ENCODE assay signal across 8 cellular contexts in the genomic region with DNA sequence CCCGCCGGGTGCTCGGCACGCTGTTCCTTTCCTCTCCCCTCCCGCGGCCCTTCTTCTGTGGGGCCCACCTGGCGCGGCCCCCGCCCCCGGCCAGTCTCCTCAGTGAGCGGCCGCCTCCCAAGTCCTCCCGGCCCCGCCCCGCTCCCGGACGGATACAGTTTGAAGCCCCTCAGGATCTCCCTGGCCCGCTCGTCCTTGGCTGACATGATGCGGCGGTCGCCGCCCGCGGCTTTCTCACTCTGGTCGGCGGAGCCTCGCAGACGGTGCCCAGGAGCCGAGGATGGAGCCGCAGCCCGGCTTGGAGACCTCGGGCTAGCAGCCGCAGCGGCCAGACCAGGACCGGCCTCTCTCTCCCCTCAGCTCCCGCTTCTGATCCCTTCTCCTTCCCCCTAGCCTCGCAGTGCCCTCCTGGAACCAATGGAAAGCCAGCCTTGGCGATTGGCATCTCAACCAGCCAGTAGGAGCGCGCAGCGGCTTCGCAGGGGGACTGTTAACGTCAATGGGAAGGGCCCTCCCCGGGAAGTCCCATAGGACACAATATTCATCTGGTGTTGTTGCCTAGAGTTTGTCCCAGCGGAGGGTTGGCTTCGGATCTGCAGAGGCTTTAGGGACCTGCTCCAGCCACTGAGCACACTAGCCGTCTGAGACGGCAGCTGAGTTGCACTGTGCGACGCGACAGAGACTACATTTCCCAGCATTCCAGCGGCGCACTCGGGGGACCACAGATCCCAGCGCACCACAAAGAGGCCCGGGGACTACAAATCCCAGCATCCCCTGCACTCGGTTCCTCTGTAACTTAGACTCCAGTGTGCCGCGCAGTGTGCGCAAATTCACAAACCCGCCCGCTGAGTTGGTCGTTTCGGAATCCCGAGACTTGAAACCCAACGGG. TPM values are rescaled to one million over a fixed set of nuclear protein-coding genes. Genes with fewer than 3 reads are reported as not detected.
DNase-seq lines count a peak whose midpoint lies in the region; ATAC-seq and TF ChIP-seq lines count a peak whose summit lies in the region.

PDE6D (minus strand) TSS at position 374 of the 889 bp plus-strand sequence; CDS start at position 206, 168 bp downstream.

- H3K27ac ChIP-seq in SK-N-SH (ENCODE audit: low read depth in 2 of 2, low read length in 1 of 2): peak within 1 kb of the TSS; percentile 64 to 89
- H3K27ac ChIP-seq in gastroesophageal sphincter: peak within 1 kb of the TSS; percentile 62 to 92 (median 90)
- H3K27ac ChIP-seq in neutrophil: peak within 1 kb of the TSS; percentile 73
- H3K27ac ChIP-seq in substantia nigra (ENCODE audit: low read depth, low read length, poor library complexity, severe bottlenecking): peak within 1 kb of the TSS; percentile 87

- peak within 1 kb of the TSS; percentile 84 for H3K4me2 ChIP-seq in SK-N-SH

- peaks cover 35% of the 10 kb centered on the region; the same call in 1 of the 2 replicates for H3K79me2 ChIP-seq in SK-N-SH (ENCODE audit: insufficient read depth)

- POLR2A ChIA-PET in SK-N-SH (lab: Yijun Ruan, JAX): no interaction called here

- peak; percentile 77 to 78 for TF ChIP-seq POLR2A in gastroesophageal sphincter (IDR thresholded peaks at IDR 0.05)

- no peaks in the 10 kb centered on the region for H3K9me2 ChIP-seq in SK-N-SH

- peak within 1 kb of the TSS; percentile 95 for H2AFZ ChIP-seq in SK-N-SH (ENCODE audit: low read depth)

- TF ChIP-seq EP300 in SK-N-SH (IDR thresholded peaks at IDR 0.05; ENCODE audit: borderline replicate concordance in 1 of 2, low read depth in 1 of 2, low read length in 1 of 2) (no peak), gastroesophageal sphincter (IDR thresholded peaks at IDR 0.05) (no peak)

- no peaks in the 10 kb centered on the region for H3F3A ChIP-seq in SK-N-SH (replicated peaks; ENCODE audit: insufficient read depth)

- no peaks in the 10 kb centered on the region for H3K36me3 ChIP-seq in SK-N-SH (replicated peaks in 1 of 2; ENCODE audit: control insufficient read depth in 1 of 2, insufficient read depth in 2 of 2, low read length in 1 of 2)
- no peaks in the 10 kb centered on the region for H3K36me3 ChIP-seq in gastroesophageal sphincter
- no peaks in the 10 kb centered on the region for H3K36me3 ChIP-seq in neutrophil

- H3K27me3 ChIP-seq in SK-N-SH (ENCODE audit: insufficient read depth) (no peaks in the 10 kb centered on the region), gastroesophageal sphincter (no peaks in the 10 kb centered on the region), neutrophil (peaks cover 18% of the 10 kb centered on the region)

- ATAC-seq in HG02571 (IDR thresholded peaks at IDR 0.05; ENCODE audit: unreplicated experiment) (peak; percentile 86), gastroesophageal sphincter (peak; percentile 99)

- H3K4me3 ChIP-seq in SK-N-SH (ENCODE audit: low read depth in 2 of 2, low read length in 1 of 2): peak within 1 kb of the TSS; percentile 86 to 87
- H3K4me3 ChIP-seq in gastroesophageal sphincter: peak within 1 kb of the TSS; percentile 91 to 92
- peak within 1 kb of the TSS; percentile 91 to 100 for H3K4me3 ChIP-seq in neutrophil (ENCODE audit: low read depth in 1 of 2, low read length in 1 of 2)

- no peak for TF ChIP-seq RAD21 in SK-N-SH (IDR thresholded peaks at IDR 0.05; ENCODE audit: low read length)

- no peaks in the 10 kb centered on the region for H4K20me1 ChIP-seq in SK-N-SH (ENCODE audit: insufficient read depth)

- H3K9ac ChIP-seq in SK-N-SH: peak within 1 kb of the TSS; percentile 67

- TF ChIP-seq CTCF in SK-N-SH (IDR thresholded peaks at IDR 0.05) (no peak), gastroesophageal sphincter (IDR thresholded peaks at IDR 0.05) (no peak), neutrophil (IDR thresholded peaks at IDR 0.05) (peak; percentile 22)

- H3K4me1 ChIP-seq in SK-N-SH (ENCODE audit: control insufficient read depth in 1 of 2, insufficient read depth in 2 of 2, low read depth in 1 of 2, low read length in 1 of 2) (peaks cover 8 to 16% of the 10 kb centered on the region in 2 experiments; a peak in 2 of 4 replicates), gastroesophageal sphincter (peaks cover 0 to 61% (median 21%) of the 10 kb centered on the region in 3 donors), neutrophil (ENCODE audit: control insufficient read depth in 1 of 2, insufficient read depth in 1 of 2, low read depth in 1 of 2, low read length in 1 of 2) (peaks cover 25 to 30% of the 10 kb centered on the region in 2 experiments)

- H3K9me3 ChIP-seq in SK-N-SH (no peaks in the 10 kb centered on the region), gastroesophageal sphincter (no peaks in the 10 kb centered on the region), neutrophil (no peaks in the 10 kb centered on the region)

- CTCF ChIA-PET in SK-N-SH (lab: Yijun Ruan, JAX): interaction anchor here (0.9 to 1.4 kb wide), 4 partner anchors 13 to 69 kb away, joined by 3 to 6 read pairs (median 4); no protein-coding TSS in a partner anchor

- DNase-seq in GM04504 (ENCODE audit: low read depth) (peak; percentile 99), NCI-H1048 (lab: John Stamatoyannopoulos, UW) (peak; percentile 73), SK-N-SH (peak; percentile 99), substantia nigra (lab: John Stamatoyannopoulos, UW) (peak; percentile 89 to 100 (median 97))
- peak; percentile 97 for DNase-seq in activated naive CD4-positive, alpha-beta T cell treated with anti-CD3 and anti-CD28 coated beads, Interleukin-2, amount 50 U/mL, for 16 hours

- WGBS in SK-N-SH (ENCODE audit: low lambda C conversion rate): 1% methylated on average over 32 of the region's 67 CpGs
- WGBS in gastroesophageal sphincter (ENCODE audit: low coverage in 1 of 2), 2 donors: 0% methylated on average over 10 of the region's 67 CpGs; no CpG with 5 or more reads in 1 of the 2 donors

TF ChIP-seq in SK-N-SH, 30 proteins besides CTCF, POLR2A, EP300 and RAD21 (continues in another document):
- peak; percentile 96 for TF ChIP-seq IRF3 (IDR thresholded peaks at IDR 0.05; ENCODE audit: low read depth, low read length)
- TF ChIP-seq, protein P1, sequence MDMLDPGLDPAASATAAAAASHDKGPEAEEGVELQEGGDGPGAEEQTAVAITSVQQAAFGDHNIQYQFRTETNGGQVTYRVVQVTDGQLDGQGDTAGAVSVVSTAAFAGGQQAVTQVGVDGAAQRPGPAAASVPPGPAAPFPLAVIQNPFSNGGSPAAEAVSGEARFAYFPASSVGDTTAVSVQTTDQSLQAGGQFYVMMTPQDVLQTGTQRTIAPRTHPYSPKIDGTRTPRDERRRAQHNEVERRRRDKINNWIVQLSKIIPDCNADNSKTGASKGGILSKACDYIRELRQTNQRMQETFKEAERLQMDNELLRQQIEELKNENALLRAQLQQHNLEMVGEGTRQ (IDR thresholded peaks at IDR 0.05; ENCODE audit: borderline replicate concordance, low read depth, low read length): no peak
- TF ChIP-seq CHD2 (IDR thresholded peaks at IDR 0.05; ENCODE audit: low read length, partially characterized antibody): peak; percentile 93
- TF ChIP-seq ZBTB33 (IDR thresholded peaks at IDR 0.05; ENCODE audit: borderline replicate concordance, low read depth): 0 out of 2 replicates have a peak, but pooled peaks have one; percentile 66
- TF ChIP-seq NRF1 (IDR thresholded peaks at IDR 0.05; ENCODE audit: low read depth, low read length): peak; percentile 34; the same call in 1 of the 2 replicates
- TF ChIP-seq YY1 (IDR thresholded peaks at IDR 0.05; ENCODE audit: low read depth): peak; percentile 63
- peak; percentile 59; the same call in 1 of the 2 replicates for TF ChIP-seq POLR2AphosphoS5 (IDR thresholded peaks at IDR 0.05; ENCODE audit: low read depth, low read length)
- TF ChIP-seq NFIC (IDR thresholded peaks at IDR 0.05; ENCODE audit: borderline replicate concordance): no peak
- peak; percentile 68 for TF ChIP-seq ELF1 (IDR thresholded peaks at IDR 0.05)
- peak; percentile 100 for TF ChIP-seq PBX3 (IDR thresholded peaks at IDR 0.05)
- TF ChIP-seq RFX5 (IDR thresholded peaks at IDR 0.05; ENCODE audit: low read length): peak; percentile 42; the same call in 1 of the 2 replicates
- peak; percentile 79 for TF ChIP-seq GABPA (IDR thresholded peaks at IDR 0.05; ENCODE audit: low read depth)
- TF ChIP-seq MXI1 (IDR thresholded peaks at IDR 0.05; ENCODE audit: low read depth, low read length): no peak; the same call in 1 of the 2 replicates

RNA-seq across cellular contexts. Expression of gene PDE6D, which starts in this region (rescaled TPM):
- 33.9 and 41.2 TPM in 2 replicates for polyA plus RNA-seq in SK-N-SH (2012; rRNA removed)
- 41.5 and 43.1 TPM in 2 replicates for polyA plus RNA-seq in SK-N-SH (2012; cell fraction: cytosol; rRNA removed)
- polyA plus RNA-seq in SK-N-SH (2012; cell fraction: nucleus; rRNA removed): 13.3 and 17.8 TPM in 2 replicates
- total RNA-seq in gastroesophageal sphincter: 10 to 100 TPM; 24.3 to 33.7 (median 28.7) TPM

Comparison
In these comparisons a context has a peak if more than half of its experiments do, and no peak if none do; other contexts are left out.
1. Peak in every context shown above with its lines: DNase-seq, ATAC-seq, H3K4me3 ChIP-seq and H3K27ac ChIP-seq.